18 cellular contexts compared by ENCODE assay signal in the genomic region with DNA sequence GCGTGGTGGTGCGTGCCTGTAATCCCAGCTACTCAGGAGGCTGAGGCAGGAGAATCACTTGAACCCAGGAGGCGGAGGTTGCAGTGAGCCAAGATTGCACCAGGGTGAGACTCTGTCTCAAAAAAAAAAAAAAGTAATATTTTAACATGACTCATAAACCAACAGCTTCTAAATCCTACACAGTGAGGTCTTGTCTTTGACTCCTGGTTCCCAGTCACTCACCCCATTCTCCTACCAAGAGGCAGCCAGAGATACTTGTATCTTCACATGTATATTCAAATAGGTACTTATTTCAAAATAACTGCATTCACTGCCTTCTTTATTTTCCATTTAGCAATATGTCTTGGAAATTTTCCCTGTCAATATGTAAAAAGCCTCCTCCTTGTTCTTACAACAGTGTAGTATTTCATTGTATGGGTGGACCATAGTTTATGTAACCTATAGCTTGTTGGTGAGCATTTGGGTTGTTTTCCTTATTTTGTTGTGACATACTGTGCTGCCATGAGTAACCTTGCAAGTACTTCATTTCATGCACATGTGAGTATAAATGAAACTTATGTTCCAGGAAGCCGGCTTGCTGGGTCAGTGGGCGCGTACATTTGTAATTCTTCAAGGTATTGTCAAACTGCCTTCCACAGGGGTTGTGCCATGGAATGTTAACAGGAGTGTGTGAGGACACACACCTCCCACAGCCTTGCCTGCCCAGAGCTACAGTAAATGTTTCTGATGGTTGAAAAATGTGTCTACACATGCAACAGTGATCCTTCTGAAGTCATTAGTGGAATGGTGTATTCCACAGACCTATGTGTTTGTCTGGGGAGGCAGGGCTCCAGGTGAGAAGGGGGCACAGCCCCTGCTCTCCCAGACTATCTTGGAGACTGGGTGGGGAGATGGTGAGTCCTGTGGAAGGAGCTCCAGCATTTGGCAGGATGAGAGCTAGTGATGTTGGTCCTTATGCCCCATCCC. TPM values are rescaled to one million over a fixed set of nuclear protein-coding genes. Genes with fewer than 3 reads are reported as not detected.
A peak's percentile ranks its signal among the peaks of the same experiment; 100 is the strongest.
DNase-seq lines count a peak whose midpoint lies in the region; ATAC-seq, FAIRE-seq and TF ChIP-seq lines count a peak whose summit lies in the region.
"Had no signal": no experiment of that assay in that cellular context is flagged by ENCODE, and none has a peak within 500 bp of the region (broad histone marks: within the 10 kb centered on the region; RNA-seq: fewer than 3 reads in every experiment).

No MANE protein-coding gene starts in this region.

- H3K4me2 ChIP-seq in GM12878 (ENCODE audit: control insufficient read depth, insufficient read depth): 0 out of 2 replicates have a peak overlapping the region, but pooled peaks have one; percentile 11

- no peaks in the 10 kb centered on the region for H3K36me3 Mint-ChIP-seq in MCF 10A (ENCODE audit: insufficient read depth, unreplicated experiment)
- H3K36me3 Mint-ChIP-seq in T-helper 17 cell (ENCODE audit: low read depth): peaks cover under 1% of the 10 kb centered on the region
- no peaks in the 10 kb centered on the region for H3K36me3 Mint-ChIP-seq in stimulated activated effector memory CD8-positive, alpha-beta T cell treated with anti-CD3 and anti-CD28 coated beads, Interleukin-12 subunit alpha, Interleukin-12 subunit beta, amount 100 ng/mL, for 72 hours
- H3K36me3 Mint-ChIP-seq: natural killer cell, T-cell had no signal

- DNase-seq in MCF 10A (ENCODE audit: unreplicated experiment): peak; percentile 44
- no peak for DNase-seq in breast epithelium (ENCODE audit: low spot score in 2 of 2)
- DNase-seq in T-helper 17 cell: no peak
- no peak for DNase-seq in GM12878 (ENCODE audit: low read depth, low spot score)
- peak in 1 of 2 donors; percentile 80 for DNase-seq in stimulated activated effector memory CD8-positive, alpha-beta T cell treated with anti-CD3 and anti-CD28 coated beads, Interleukin-12 subunit alpha, Interleukin-12 subunit beta, amount 100 ng/mL, for 72 hours (ENCODE audit: low spot score in 2 of 2)
- no peak for DNase-seq in DMS153 (lab: John Stamatoyannopoulos, UW)
- DNase-seq in pons (ENCODE audit: low spot score): no peak
- DNase-seq in LoVo (ENCODE audit: low spot score): no peak
- DNase-seq: activated B cell treated with CpG ODN at 0.5 μM for 24 hours, gastrocnemius medialis, Kasumi-1, lower lobe of right lung, natural killer cell, NCI-H1436, NCI-H345, T-cell, testis had no signal

- no peak overlapping the region for H3K9ac ChIP-seq in GM12878 (ENCODE audit: control insufficient read depth, insufficient read depth, low read length)

- H2AFZ ChIP-seq in GM12878 (ENCODE audit: control insufficient read depth, low read depth, low read length): no peak overlapping the region

- FAIRE-seq in GM12878 (lab: Jason Lieb, UNC): no peak

- no peaks in the 10 kb centered on the region for H3K9me3 ChIP-seq in breast epithelium
- no peaks in the 10 kb centered on the region for H3K9me3 ChIP-seq in T-helper 17 cell (ENCODE audit: control insufficient read depth, low read length, poor library complexity, severe bottlenecking)
- no peaks in the 10 kb centered on the region; the same call in 2 of the 3 replicates for H3K9me3 ChIP-seq in GM12878 (replicated peaks; ENCODE audit: control insufficient read depth, insufficient read depth, low read length)
- H3K9me3 ChIP-seq: gastrocnemius medialis, lower lobe of right lung, psoas muscle, testis had no signal

- RAD21 ChIA-PET in GM12878 (lab: Charles Lee; ENCODE audit: unreplicated experiment): interaction anchor here (0.8 to 2.1 kb wide), 5 partner anchors 12 to 108 kb away, joined by 3 to 19 read pairs (median 5); a partner anchor contains a TSS

- POLR2A ChIA-PET in MCF 10A (lab: Yijun Ruan, JAX): interaction anchor here (0.6 to 1.0 kb wide), 2 partner anchors 15 to 154 kb away, joined by 3 read pairs; no protein-coding TSS in a partner anchor
- POLR2A ChIA-PET in GM12878 (lab: Charles Lee): interaction anchor here (0.9 to 1.4 kb wide), 3 partner anchors 31 to 135 kb away, joined by 3 to 5 read pairs (median 3); a partner anchor contains a TSS

- BruUV-seq in MCF 10A (replicated peaks; lab: Mats Ljungman, UMichigan) (no TSS peak), GM12878 (replicated peaks; lab: Mats Ljungman, UMichigan) (no TSS peak)

- TF ChIP-seq POLR2A in breast epithelium (IDR thresholded peaks at IDR 0.05) (no peak), GM12878 (IDR thresholded peaks at IDR 0.05; ENCODE audit: low read depth, low read length) (no peak)

- no peak overlapping the region for H3K27ac ChIP-seq in breast epithelium
- no peak overlapping the region; the same call in 1 of the 2 replicates for H3K27ac ChIP-seq in GM12878 (ENCODE audit: control insufficient read depth, insufficient read depth)
- H3K27ac ChIP-seq: gastrocnemius medialis, lower lobe of right lung, psoas muscle, testis had no signal

- intact Hi-C loops in MCF 10A (cut with micrococcal nuclease): no loop called here
- intact Hi-C loops in breast epithelium (cut with DNase I; ENCODE audit: low total_unique reads): no loop called here
- intact Hi-C loops in GM12878 (cut with micrococcal nuclease; ENCODE audit: unreplicated experiment): no loop called here

- CTCF ChIA-PET in MCF 10A (lab: Yijun Ruan, JAX) (interaction anchor here (0.6 to 1.6 kb wide), 4 partner anchors 12 to 365 kb away, joined by 3 to 9 read pairs (median 4); no protein-coding TSS in a partner anchor), GM12878 (lab: Yijun Ruan, JAX) (interaction anchor here (0.6 to 8.5 kb wide), 10 partner anchors 10 to 179 kb away, joined by 3 to 57 read pairs (median 3); a partner anchor contains a TSS)

- no peaks in the 10 kb centered on the region for H3K27me3 Mint-ChIP-seq in MCF 10A (ENCODE audit: insufficient read depth, unreplicated experiment)
- H3K27me3 Mint-ChIP-seq in T-helper 17 cell: peaks cover 19% of the 10 kb centered on the region

- H3K27me3 ChIP-seq in breast epithelium (no peaks in the 10 kb centered on the region), GM12878 (replicated peaks in 1 of 2; ENCODE audit: control insufficient read depth in 2 of 2, insufficient read depth in 2 of 2, low read length in 1 of 2) (no peaks in the 10 kb centered on the region)
- H3K27me3 ChIP-seq: gastrocnemius medialis, testis had no signal

- no peak for TF ChIP-seq RAD21 in GM12878 (IDR thresholded peaks at IDR 0.05; ENCODE audit: insufficient read depth, low read depth, low read length)

- WGBS in GM12878 (ENCODE audit: insufficient coverage, insufficient replicate concordance, low lambda C conversion rate, missing lambda C conversion rate): 40% methylated on average over 6 of the region's 6 CpGs

- H3K36me3 ChIP-seq in breast epithelium: no peaks in the 10 kb centered on the region
- no peaks in the 10 kb centered on the region for H3K36me3 ChIP-seq in GM12878 (ENCODE audit: control insufficient read depth in 2 of 2, insufficient read depth in 2 of 2, low read length in 1 of 2)
- H3K36me3 ChIP-seq: gastrocnemius medialis, lower lobe of right lung had no signal

- no peak overlapping the region for H3K27ac Mint-ChIP-seq in MCF 10A (ENCODE audit: low read depth, unreplicated experiment)
- peak overlapping the region; percentile 3 for H3K27ac Mint-ChIP-seq in T-helper 17 cell
- H3K27ac Mint-ChIP-seq in stimulated activated effector memory CD8-positive, alpha-beta T cell treated with anti-CD3 and anti-CD28 coated beads, Interleukin-12 subunit alpha, Interleukin-12 subunit beta, amount 100 ng/mL, for 72 hours: peak overlapping the region; percentile 88
- H3K27ac Mint-ChIP-seq: activated B cell treated with CpG ODN at 0.5 μM for 24 hours, natural killer cell, T-cell had no signal

- H3K4me3 Mint-ChIP-seq in MCF 10A (ENCODE audit: unreplicated experiment): no peak overlapping the region
- H3K4me3 Mint-ChIP-seq in T-helper 17 cell: peak overlapping the region; percentile 62
- H3K4me3 Mint-ChIP-seq in stimulated activated effector memory CD8-positive, alpha-beta T cell treated with anti-CD3 and anti-CD28 coated beads, Interleukin-12 subunit alpha, Interleukin-12 subunit beta, amount 100 ng/mL, for 72 hours: peak overlapping the region; percentile 62
- H3K4me3 Mint-ChIP-seq: activated B cell treated with CpG ODN at 0.5 μM for 24 hours, natural killer cell, T-cell had no signal

- no peak for ATAC-seq in T-helper 17 cell
- peak; percentile 7; the same call in 1 of the 3 replicates for ATAC-seq in GM12878
- ATAC-seq in stimulated activated effector memory CD8-positive, alpha-beta T cell treated with anti-CD3 and anti-CD28 coated beads, Interleukin-12 subunit alpha, Interleukin-12 subunit beta, amount 100 ng/mL, for 72 hours: peak; percentile 78
- ATAC-seq: gastrocnemius medialis, lower lobe of right lung, psoas muscle, T-cell had no signal

- no peaks in the 10 kb centered on the region for H3K4me1 ChIP-seq in breast epithelium
- H3K4me1 ChIP-seq in GM12878 (ENCODE audit: control insufficient read depth, insufficient read depth, low read length): peaks cover 52% of the 10 kb centered on the region
- H3K4me1 ChIP-seq: gastrocnemius medialis, lower lobe of right lung, psoas muscle, testis had no signal

- H3K79me2 ChIP-seq in GM12878 (ENCODE audit: control insufficient read depth, insufficient read depth, low read length): no peaks in the 10 kb centered on the region

- TF ChIP-seq CTCF in MCF 10A (IDR thresholded peaks at IDR 0.05; ENCODE audit: unreplicated experiment): no peak
- TF ChIP-seq CTCF in breast epithelium (IDR thresholded peaks at IDR 0.05): no peak
- no peak for TF ChIP-seq CTCF in GM12878 (IDR thresholded peaks at IDR 0.05 in 2 of 3, conservative IDR thresholded peaks at IDR 0.05 in 1 of 3; ENCODE audit: control insufficient read depth in 2 of 3, extremely low read depth in 1 of 3, insufficient read depth in 1 of 3, low read depth in 3 of 3, low read length in 3 of 3)

- H3K4me1 Mint-ChIP-seq in MCF 10A (ENCODE audit: insufficient read depth, unreplicated experiment) (peaks cover 5% of the 10 kb centered on the region), T-helper 17 cell (peaks cover 26% of the 10 kb centered on the region)
- peaks cover 79% of the 10 kb centered on the region for H3K4me1 Mint-ChIP-seq in stimulated activated effector memory CD8-positive, alpha-beta T cell treated with anti-CD3 and anti-CD28 coated beads, Interleukin-12 subunit alpha, Interleukin-12 subunit beta, amount 100 ng/mL, for 72 hours

- SMC1A ChIA-PET in GM12878 (lab: Charles Lee; ENCODE audit: uncharacterized antibody, unreplicated experiment): interaction anchor here (0.6 to 3.9 kb wide), 11 partner anchors 10 to 134 kb away, joined by 3 to 27 read pairs (median 5); a partner anchor contains a TSS

- TF ChIP-seq EP300 in GM12878 (IDR thresholded peaks at IDR 0.05; ENCODE audit: borderline replicate concordance in 1 of 2, control insufficient read depth in 1 of 2, low read depth in 2 of 2, low read length in 2 of 2): no peak

- H3K4me3 ChIP-seq in breast epithelium (no peak overlapping the region), GM12878 (no peak overlapping the region; the same call in 1 of the 2 replicates)
- H3K4me3 ChIP-seq: gastrocnemius medialis, lower lobe of right lung, psoas muscle, testis had no signal

- H3K9me3 Mint-ChIP-seq in MCF 10A (ENCODE audit: unreplicated experiment): no peaks in the 10 kb centered on the region
- no peaks in the 10 kb centered on the region for H3K9me3 Mint-ChIP-seq in stimulated activated effector memory CD8-positive, alpha-beta T cell treated with anti-CD3 and anti-CD28 coated beads, Interleukin-12 subunit alpha, Interleukin-12 subunit beta, amount 100 ng/mL, for 72 hours
- H3K9me3 Mint-ChIP-seq: activated B cell treated with CpG ODN at 0.5 μM for 24 hours, natural killer cell, T-cell had no signal

- H4K20me1 ChIP-seq in GM12878 (ENCODE audit: control insufficient read depth, insufficient read depth): no peaks in the 10 kb centered on the region

- in situ Hi-C loops in GM12878 (cut with MboI): no loop called here

RNA-seq across cellular contexts. Expression of a gene that starts 47.9 kb away (rescaled TPM):
- total RNA-seq in MCF 10A (2022) (276 and 338 TPM in 2 replicates), breast epithelium (1 to 10 TPM in 2 of 3 donors, under 1 TPM in 1; 0.96 to 4.6 (median 4.4) TPM), T-helper 17 cell (1 to 10 TPM; 1.1 to 9.4 TPM), GM12878 (2014; rRNA removed) (5.0 and 5.8 TPM in 2 replicates), GM12878 (2014; rRNA removed; fragmentation: Illumina TruSeq; extraction: Trizol) (3.4 and 3.5 TPM in 2 replicates), GM12878 (2021) (7.3 and 7.7 TPM in 2 replicates)
- total RNA-seq in GM12878 (2013; cell fraction: nucleolus; rRNA removed): 3.7 and 5.0 TPM in 2 replicates
- polyA plus RNA-seq in GM12878 (2011; ENCODE audit: low read depth): 0.49 TPM
- polyA plus RNA-seq in GM12878 (2011; rRNA removed) (0.39 and 0.77 TPM in 2 replicates), GM12878 (2014; fragmentation: Illumina TruSeq; extraction: Trizol) (2.8 and 4.5 TPM in 2 replicates), GM12878 (2014; fragmentation: Nextera tagmentation; extraction: Ambion mirVana) (under 1 TPM; 0.11 to 0.26 TPM), GM12878 (2014; rRNA removed) (5.0 and 5.7 TPM in 2 replicates), GM12878 (2016; fragmentation: Nextera tagmentation; extraction: Ambion mirVana) (1 to 10 TPM; 3.5 to 3.7 TPM)
- polyA plus RNA-seq in GM12878 (2011; cell fraction: cytosol; rRNA removed): 0.46 and 0.74 TPM in 2 replicates
- 1.1 and 1.2 TPM in 2 replicates for polyA plus RNA-seq in GM12878 (2011; cell fraction: nucleus; rRNA removed)
- 0.91 and 1.3 TPM in 2 replicates for polyA plus RNA-seq in GM12878 (2012)
- 0.77 and 1.2 TPM in 2 replicates for polyA minus RNA-seq in GM12878 (2011; rRNA and poly(A)+ RNA removed)
- 2.0 and 2.1 TPM in 2 replicates for polyA minus RNA-seq in GM12878 (2011; cell fraction: cytosol; rRNA and poly(A)+ RNA removed)
- 0.85 and 1.7 TPM in 2 replicates for polyA minus RNA-seq in GM12878 (2011; cell fraction: nucleus; rRNA and poly(A)+ RNA removed)

Comparison
In these comparisons a context has a peak if more than half of its experiments do, and no peak if none do; other contexts are left out.
1. RNA of a gene that starts 47.9 kb away (total RNA-seq): 276 to 338 TPM in MCF 10A; 1.1 to 9.4 TPM in T-helper 17 cell, 3.4 to 7.7 TPM in GM12878 and 0.96 to 4.6 TPM in breast epithelium; every median in the first group is over 10 times any median in the second.